Comparison of ENCODE assay signal across 15 cellular contexts in the genomic region with DNA sequence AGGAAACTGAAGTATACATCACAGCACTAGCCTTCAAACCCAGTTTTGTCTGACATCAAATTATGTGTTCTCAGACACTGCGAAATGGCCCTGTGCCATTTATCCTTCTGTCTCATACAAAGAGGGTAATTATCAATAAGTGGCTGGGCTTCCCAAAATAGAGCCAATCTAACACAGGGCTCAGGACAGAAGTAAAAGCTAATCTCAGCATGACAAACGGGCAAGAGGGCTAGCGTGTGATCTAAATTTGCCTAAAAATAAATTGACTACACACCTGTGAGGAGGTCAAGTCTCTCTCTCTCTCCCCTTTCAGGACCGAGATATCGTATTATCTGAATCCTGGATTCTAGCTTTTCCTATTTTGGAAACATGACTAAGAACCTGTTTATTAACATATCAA.
DNase-seq lines count a peak whose midpoint lies in the region; ATAC-seq and TF ChIP-seq lines count a peak whose summit lies in the region.
"Had no signal": no experiment of that assay in that cellular context is flagged by ENCODE, and none has a peak within 500 bp of the region (broad histone marks: within the 10 kb centered on the region; RNA-seq: fewer than 3 reads in every experiment).

No MANE protein-coding gene starts in this region.

- H3K27me3 Mint-ChIP-seq in activated CD4-positive, alpha-beta T cell treated with anti-CD3 and anti-CD28 coated beads, Interleukin-2, amount 10 ng/mL, durations not matched to agents 24 days and 14 days = no peaks in the 10 kb centered on the region

- H3K27ac ChIP-seq in coronary artery = no peak overlapping the region
- H3K27ac ChIP-seq: foreskin keratinocyte, parathyroid adenoma, tibial artery had no signal

- TF ChIP-seq CTCF in coronary artery (IDR thresholded peaks at IDR 0.05) = no peak

- DNase-seq in COR-L47 (lab: John Stamatoyannopoulos, UW) (peak; percentile 96), NCI-H128 (lab: John Stamatoyannopoulos, UW; ENCODE audit: unreplicated experiment) (peak; percentile 89), NCI-H446 treated with DMSO at 0.1 percent for 48 hours (lab: John Stamatoyannopoulos, UW) (peak; percentile 83), Right ventricle myocardium superior (no peak), AML-193 (lab: John Stamatoyannopoulos, UW) (no peak), left lobe of liver (ENCODE audit: low spot score) (no peak), coronary artery (ENCODE audit: low spot score) (no peak)
- DNase-seq in activated CD4-positive, alpha-beta T cell treated with anti-CD3 and anti-CD28 coated beads, Interleukin-2, amount 10 ng/mL, durations not matched to agents 24 days and 14 days = no peak
- DNase-seq: activated CD8-positive, alpha-beta T cell treated with anti-CD3 and anti-CD28 coated beads, Interleukin-2, amount 10 ng/mL, durations not matched to agents 7 days and 5 days; activated effector memory CD4-positive, alpha-beta T cell treated with Interleukin-2 at 50 U/mL for 16 hours; midbrain; NCI-H1694 treated with DMSO at 0.1 percent for 48 hours; tibial artery had no signal

- no peaks in the 10 kb centered on the region for H3K4me1 Mint-ChIP-seq in activated CD4-positive, alpha-beta T cell treated with anti-CD3 and anti-CD28 coated beads, Interleukin-2, amount 10 ng/mL, durations not matched to agents 24 days and 14 days

- H3K36me3 Mint-ChIP-seq in activated CD4-positive, alpha-beta T cell treated with anti-CD3 and anti-CD28 coated beads, Interleukin-2, amount 10 ng/mL, durations not matched to agents 24 days and 14 days (ENCODE audit: low read depth) = no peaks in the 10 kb centered on the region

- peaks cover 4% of the 10 kb centered on the region for H3K9me3 Mint-ChIP-seq in activated CD4-positive, alpha-beta T cell treated with anti-CD3 and anti-CD28 coated beads, Interleukin-2, amount 10 ng/mL, durations not matched to agents 24 days and 14 days

- intact Hi-C loops in Right ventricle myocardium superior (cut with DNase I) = no loop called here
- intact Hi-C loops in activated CD4-positive, alpha-beta T cell treated with anti-CD3 and anti-CD28 coated beads, Interleukin-2, amount 10 ng/mL, durations not matched to agents 24 days and 14 days (cut with micrococcal nuclease) = no loop called here

- no peak overlapping the region for H3K4me3 Mint-ChIP-seq in activated CD4-positive, alpha-beta T cell treated with anti-CD3 and anti-CD28 coated beads, Interleukin-2, amount 10 ng/mL, durations not matched to agents 24 days and 14 days
- H3K4me3 Mint-ChIP-seq: activated CD8-positive, alpha-beta T cell treated with anti-CD3 and anti-CD28 coated beads, Interleukin-2, amount 10 ng/mL, durations not matched to agents 7 days and 5 days had no signal

- ATAC-seq in Right ventricle myocardium superior (ENCODE audit: poor library complexity) = peak; percentile 86
- no peak for ATAC-seq in left lobe of liver
- ATAC-seq: activated CD8-positive, alpha-beta T cell treated with anti-CD3 and anti-CD28 coated beads, Interleukin-2, amount 10 ng/mL, durations not matched to agents 7 days and 5 days; foreskin keratinocyte had no signal

- H3K27ac Mint-ChIP-seq in activated CD4-positive, alpha-beta T cell treated with anti-CD3 and anti-CD28 coated beads, Interleukin-2, amount 10 ng/mL, durations not matched to agents 24 days and 14 days = no peak overlapping the region
- H3K27ac Mint-ChIP-seq: activated CD8-positive, alpha-beta T cell treated with anti-CD3 and anti-CD28 coated beads, Interleukin-2, amount 10 ng/mL, durations not matched to agents 7 days and 5 days had no signal

- H3K4me3 ChIP-seq in coronary artery = no peak overlapping the region
- H3K4me3 ChIP-seq: tibial artery had no signal

Comparison
In these comparisons a context has a peak if more than half of its experiments do, and no peak if none do; other contexts are left out.
1. DNase-seq: peak in COR-L47 (single experiment), NCI-H128 (single experiment) and NCI-H446 treated with DMSO at 0.1 percent for 48 hours (single experiment); none in Right ventricle myocardium superior (single experiment), AML-193 (0 of 2), activated CD4-positive, alpha-beta T cell treated with anti-CD3 and anti-CD28 coated beads, Interleukin-2, amount 10 ng/mL, durations not matched to agents 24 days and 14 days (single experiment), left lobe of liver (single experiment) and coronary artery (single experiment).